14 cellular contexts compared by ENCODE assay signal in genomic region chr2:20541305-20541640, GRCh38.
DNase-seq lines count a peak whose midpoint lies in the region; ATAC-seq and TF ChIP-seq lines count a peak whose summit lies in the region.
"Had no signal": no experiment of that assay in that cellular context is flagged by ENCODE, and none has a peak within 500 bp of the region (broad histone marks: within the 10 kb centered on the region; RNA-seq: fewer than 3 reads in every experiment).

No MANE protein-coding gene starts in this region.

- H3K36me3 ChIP-seq in liver (ENCODE audit: control insufficient read depth in 4 of 4, insufficient read depth in 3 of 4, low read depth in 1 of 4, low read length in 3 of 4) (no peaks in the 10 kb centered on the region), trophoblast cell (ENCODE audit: control insufficient read depth in 1 of 2, insufficient read depth in 2 of 2, low read length in 2 of 2) (no peaks in the 10 kb centered on the region), SK-N-SH (replicated peaks in 1 of 2; ENCODE audit: control insufficient read depth in 1 of 2, insufficient read depth in 2 of 2, low read length in 1 of 2) (no peaks in the 10 kb centered on the region)
- no peaks in the 10 kb centered on the region for H3K36me3 ChIP-seq in effector memory CD4-positive, alpha-beta T cell (ENCODE audit: control insufficient read depth, insufficient read depth, low read length)

- no peak for ATAC-seq in GM21723 (IDR thresholded peaks at IDR 0.05; ENCODE audit: unreplicated experiment)

- no peak overlapping the region for H4K8ac ChIP-seq in trophoblast cell (ENCODE audit: low read depth, low read length)

- TF ChIP-seq RAD21 in liver (IDR thresholded peaks at IDR 0.05) (no peak), SK-N-SH (IDR thresholded peaks at IDR 0.05; ENCODE audit: low read length) (no peak)

- no peaks in the 10 kb centered on the region for H3K9me2 ChIP-seq in SK-N-SH

- peak; percentile 12 for DNase-seq in NCI-H748 (lab: John Stamatoyannopoulos, UW; ENCODE audit: unreplicated experiment)
- DNase-seq in NCI-H748 treated with DMSO at 0.1 percent for 48 hours (lab: John Stamatoyannopoulos, UW): no peak
- DNase-seq in trophoblast cell: no peak
- no peak for DNase-seq in SK-N-SH
- DNase-seq in effector memory CD4-positive, alpha-beta T cell: no peak
- DNase-seq: Caco-2; CD8-positive, alpha-beta memory T cell; DND-41; GDM1; H7; IMR-90 had no signal

- no peaks in the 10 kb centered on the region for H3F3A ChIP-seq in SK-N-SH (replicated peaks; ENCODE audit: insufficient read depth)

- no peak for TF ChIP-seq CTCF in liver (IDR thresholded peaks at IDR 0.05; ENCODE audit: low read depth, low read length, missing input control)
- no peak for TF ChIP-seq CTCF in SK-N-SH (IDR thresholded peaks at IDR 0.05)

- H2AFZ ChIP-seq in trophoblast cell (ENCODE audit: insufficient read depth, low read length, poor library complexity) (no peak overlapping the region), SK-N-SH (ENCODE audit: low read depth) (no peak overlapping the region)

- H4K91ac ChIP-seq in trophoblast cell (ENCODE audit: low read depth, low read length): no peak overlapping the region

- H3K27ac ChIP-seq in liver (ENCODE audit: low read depth in 1 of 2, low read length in 2 of 2): peak overlapping the region; percentile 45 to 94
- no peak overlapping the region for H3K27ac ChIP-seq in trophoblast cell (ENCODE audit: low read depth, low read length)
- no peak overlapping the region for H3K27ac ChIP-seq in SK-N-SH (ENCODE audit: low read depth in 2 of 2, low read length in 1 of 2)
- H3K27ac ChIP-seq in effector memory CD4-positive, alpha-beta T cell (ENCODE audit: insufficient read depth, low read length, poor library complexity, severe bottlenecking): no peak overlapping the region
- H3K27ac ChIP-seq: 22Rv1 had no signal

- no peak overlapping the region for H3K9ac ChIP-seq in liver (ENCODE audit: low read depth in 1 of 2, low read length in 2 of 2)
- H3K9ac ChIP-seq in trophoblast cell (ENCODE audit: low read length): no peak overlapping the region
- no peak overlapping the region for H3K9ac ChIP-seq in SK-N-SH

- H3K18ac ChIP-seq in trophoblast cell (ENCODE audit: low read length): no peak overlapping the region

- H3K27me3 ChIP-seq in liver (ENCODE audit: control insufficient read depth in 4 of 4, insufficient read depth in 4 of 4, low read length in 3 of 4) (no peaks in the 10 kb centered on the region), trophoblast cell (ENCODE audit: insufficient read depth, low read length) (no peaks in the 10 kb centered on the region), SK-N-SH (ENCODE audit: insufficient read depth) (no peaks in the 10 kb centered on the region)
- no peaks in the 10 kb centered on the region for H3K27me3 ChIP-seq in effector memory CD4-positive, alpha-beta T cell (replicated peaks; ENCODE audit: control insufficient read depth, insufficient read depth, low read length, poor library complexity, severe bottlenecking)

- no peak overlapping the region for H3K14ac ChIP-seq in trophoblast cell (ENCODE audit: low read length)

- H3K4ac ChIP-seq in trophoblast cell (ENCODE audit: low read depth, low read length): no peak overlapping the region

- H3K4me3 ChIP-seq in liver (ENCODE audit: low read depth in 1 of 3, low read length in 3 of 3) (no peak overlapping the region), trophoblast cell (ENCODE audit: low read depth, low read length) (peak overlapping the region; percentile 14), SK-N-SH (ENCODE audit: low read depth in 2 of 2, low read length in 1 of 2) (no peak overlapping the region)
- no peak overlapping the region for H3K4me3 ChIP-seq in effector memory CD4-positive, alpha-beta T cell (ENCODE audit: insufficient read depth, low read depth, low read length, poor library complexity, severe bottlenecking)

- no peak overlapping the region for H3K23ac ChIP-seq in trophoblast cell (ENCODE audit: low read length)

- CTCF ChIA-PET in SK-N-SH (lab: Yijun Ruan, JAX): interaction anchor here (0.8 to 1.3 kb wide), 4 partner anchors 10 to 101 kb away, joined by 3 to 4 read pairs (median 4); no protein-coding TSS in a partner anchor

- H3K79me1 ChIP-seq in trophoblast cell (ENCODE audit: low read length): peaks cover 15% of the 10 kb centered on the region

- no peak overlapping the region for H2AK5ac ChIP-seq in trophoblast cell (ENCODE audit: low read length)

- POLR2A ChIA-PET in SK-N-SH (lab: Yijun Ruan, JAX): interaction anchor here (1.3 kb wide), 1 partner anchor 94 kb away, joined by 4 read pairs; the partner anchor contains the start of gene RHOB

- H2BK5ac ChIP-seq in trophoblast cell (ENCODE audit: low read depth, low read length, poor library complexity): no peak overlapping the region

- H2BK12ac ChIP-seq in trophoblast cell (ENCODE audit: low read length): no peak overlapping the region

- no peak for TF ChIP-seq EP300 in SK-N-SH (IDR thresholded peaks at IDR 0.05; ENCODE audit: borderline replicate concordance in 1 of 2, low read depth in 1 of 2, low read length in 1 of 2)

- peaks cover 24 to 46% (median 39%) of the 10 kb centered on the region in 4 donors for H3K4me1 ChIP-seq in liver (ENCODE audit: control insufficient read depth in 4 of 4, insufficient read depth in 4 of 4, low read length in 3 of 4)
- H3K4me1 ChIP-seq in trophoblast cell (ENCODE audit: control insufficient read depth in 1 of 2, insufficient read depth in 2 of 2, low read length in 2 of 2): peaks cover 26% of the 10 kb centered on the region in 2 experiments
- peaks cover 3 to 20% of the 10 kb centered on the region in 2 experiments; a peak in 1 of 4 replicates for H3K4me1 ChIP-seq in SK-N-SH (ENCODE audit: control insufficient read depth in 1 of 2, insufficient read depth in 2 of 2, low read depth in 1 of 2, low read length in 1 of 2)
- no peaks in the 10 kb centered on the region for H3K4me1 ChIP-seq in effector memory CD4-positive, alpha-beta T cell (ENCODE audit: control insufficient read depth, insufficient read depth, low read length, poor library complexity, severe bottlenecking)

- H2BK120ac ChIP-seq in trophoblast cell (ENCODE audit: insufficient read depth, low read length, poor library complexity): peak overlapping the region; percentile 8

- H3K4me2 ChIP-seq in trophoblast cell (ENCODE audit: low read length) (no peak overlapping the region), SK-N-SH (no peak overlapping the region)

- WGBS in liver: 93% methylated on average over 6 of the region's 6 CpGs
- WGBS in trophoblast cell (ENCODE audit: extremely low coverage, insufficient coverage, insufficient read length): no CpG with 5 or more reads among the region's 6 CpGs
- 93% methylated on average over 6 of the region's 6 CpGs for WGBS in SK-N-SH (ENCODE audit: low lambda C conversion rate)

- H3K79me2 ChIP-seq in trophoblast cell (ENCODE audit: control insufficient read depth, insufficient read depth, low read length, poor library complexity) (no peaks in the 10 kb centered on the region), SK-N-SH (ENCODE audit: insufficient read depth) (no peaks in the 10 kb centered on the region)

- H4K12ac ChIP-seq in trophoblast cell (ENCODE audit: low read depth, low read length): no peak overlapping the region

- no peaks in the 10 kb centered on the region for H4K20me1 ChIP-seq in SK-N-SH (ENCODE audit: insufficient read depth)

- H3K9me3 ChIP-seq in liver (ENCODE audit: control insufficient read depth in 4 of 4, low read length in 3 of 4): no peaks in the 10 kb centered on the region
- H3K9me3 ChIP-seq in trophoblast cell (ENCODE audit: insufficient read depth, low read depth, low read length): no peaks in the 10 kb centered on the region
- no peaks in the 10 kb centered on the region for H3K9me3 ChIP-seq in SK-N-SH
- no peaks in the 10 kb centered on the region for H3K9me3 ChIP-seq in effector memory CD4-positive, alpha-beta T cell (ENCODE audit: control insufficient read depth, low read length)
- H3K9me3 ChIP-seq: Caco-2 had no signal

TF ChIP-seq in liver, 16 proteins besides CTCF, POLR2A, EP300 and RAD21 (continues in another document):
- TF ChIP-seq FOXA2 (IDR thresholded peaks at IDR 0.05) (no peak), HNF4G (IDR thresholded peaks at IDR 0.05) (no peak), FOXA1 (IDR thresholded peaks at IDR 0.05) (no peak), SP1 (IDR thresholded peaks at IDR 0.05) (no peak)
- TF ChIP-seq, protein P1, sequence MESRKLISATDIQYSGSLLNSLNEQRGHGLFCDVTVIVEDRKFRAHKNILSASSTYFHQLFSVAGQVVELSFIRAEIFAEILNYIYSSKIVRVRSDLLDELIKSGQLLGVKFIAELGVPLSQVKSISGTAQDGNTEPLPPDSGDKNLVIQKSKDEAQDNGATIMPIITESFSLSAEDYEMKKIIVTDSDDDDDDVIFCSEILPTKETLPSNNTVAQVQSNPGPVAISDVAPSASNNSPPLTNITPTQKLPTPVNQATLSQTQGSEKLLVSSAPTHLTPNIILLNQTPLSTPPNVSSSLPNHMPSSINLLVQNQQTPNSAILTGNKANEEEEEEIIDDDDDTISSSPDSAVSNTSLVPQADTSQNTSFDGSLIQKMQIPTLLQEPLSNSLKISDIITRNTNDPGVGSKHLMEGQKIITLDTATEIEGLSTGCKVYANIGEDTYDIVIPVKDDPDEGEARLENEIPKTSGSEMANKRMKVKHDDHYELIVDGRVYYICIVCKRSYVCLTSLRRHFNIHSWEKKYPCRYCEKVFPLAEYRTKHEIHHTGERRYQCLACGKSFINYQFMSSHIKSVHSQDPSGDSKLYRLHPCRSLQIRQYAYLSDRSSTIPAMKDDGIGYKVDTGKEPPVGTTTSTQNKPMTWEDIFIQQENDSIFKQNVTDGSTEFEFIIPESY (IDR thresholded peaks at IDR 0.05): no peak

TF ChIP-seq in SK-N-SH, 30 proteins besides CTCF, POLR2A, EP300 and RAD21:
- TF ChIP-seq ELF1 (IDR thresholded peaks at IDR 0.05) (no peak), FOSL2 (IDR thresholded peaks at IDR 0.05; ENCODE audit: borderline replicate concordance, low read depth) (no peak), NRF1 (IDR thresholded peaks at IDR 0.05; ENCODE audit: low read depth, low read length) (no peak), TAF1 (IDR thresholded peaks at IDR 0.05; ENCODE audit: borderline replicate concordance, low read depth, low read length) (no peak), EZH2phosphoT487 (IDR thresholded peaks at IDR 0.05; ENCODE audit: borderline replicate concordance, low read depth) (no peak), RCOR1 (IDR thresholded peaks at IDR 0.05; ENCODE audit: low read length) (no peak), GABPA (IDR thresholded peaks at IDR 0.05; ENCODE audit: low read depth) (no peak), YY1 (IDR thresholded peaks at IDR 0.05; ENCODE audit: low read depth) (no peak), FOXM1 (IDR thresholded peaks at IDR 0.05; ENCODE audit: low read depth) (no peak), CHD2 (IDR thresholded peaks at IDR 0.05; ENCODE audit: low read length, partially characterized antibody) (no peak), MEF2A (IDR thresholded peaks at IDR 0.05; ENCODE audit: borderline replicate concordance, low read depth) (no peak)

Comparison
In these comparisons a context has a peak if more than half of its experiments do, and no peak if none do; other contexts are left out.
1. H3K27ac ChIP-seq: peak in liver (2 of 2); none in trophoblast cell (single experiment), SK-N-SH (0 of 2) and effector memory CD4-positive, alpha-beta T cell (single experiment).